8 cellular contexts compared by ENCODE assay signal in the genomic region with DNA sequence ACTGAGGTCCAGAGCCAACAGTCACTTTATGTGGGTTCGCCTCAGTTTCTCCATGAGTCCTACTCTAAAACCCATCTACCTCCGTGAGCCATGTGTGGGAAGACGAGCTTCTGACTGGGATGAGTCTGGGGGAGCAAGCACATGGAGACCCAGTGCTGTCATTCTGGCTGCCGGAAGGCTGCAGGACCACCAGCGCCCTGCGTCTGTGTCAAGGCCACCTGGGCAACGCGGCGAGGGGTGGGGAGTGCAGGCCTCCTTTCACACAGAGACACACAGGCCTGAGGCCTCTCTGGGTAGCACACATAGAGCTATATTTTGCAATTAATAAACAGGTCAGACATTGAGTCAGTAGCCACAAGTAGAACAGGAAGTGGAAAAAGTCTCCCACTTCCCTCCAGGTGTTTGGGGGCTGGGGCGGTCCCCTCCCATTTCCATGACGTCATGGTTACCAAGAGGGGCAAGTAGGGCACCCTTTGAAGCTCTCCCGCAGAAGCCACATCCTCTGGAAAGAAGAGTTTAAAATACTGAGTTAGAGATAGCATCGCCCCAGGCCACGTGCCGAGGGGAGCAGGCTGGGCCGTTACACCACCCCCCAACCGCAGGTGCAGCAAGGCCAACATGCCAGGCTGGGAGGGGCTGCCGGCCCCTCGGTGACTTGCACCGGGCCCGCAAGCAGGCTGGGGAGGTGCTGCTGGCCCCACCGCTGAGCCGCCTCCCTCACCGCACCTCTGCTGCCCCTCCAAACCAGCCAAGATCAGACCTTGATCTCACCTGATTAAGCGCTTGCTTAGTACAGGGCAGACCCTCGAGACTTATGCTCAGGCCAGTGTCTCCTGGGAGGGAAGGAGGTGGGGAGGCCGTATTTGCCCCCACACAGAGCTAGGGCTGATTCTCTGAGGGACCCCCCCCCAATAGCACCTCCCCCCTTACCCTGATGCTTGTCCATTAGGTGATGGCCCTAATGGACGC. TPM values are rescaled to one million over a fixed set of nuclear protein-coding genes. Genes with fewer than 3 reads are reported as not detected.
A peak's percentile ranks its signal among the peaks of the same experiment; 100 is the strongest.
DNase-seq lines count a peak whose midpoint lies in the region; ATAC-seq, FAIRE-seq and TF ChIP-seq lines count a peak whose summit lies in the region.

No MANE protein-coding gene starts in this region.

- peak overlapping the region; percentile 80 to 85 for H3K4me3 ChIP-seq in CD4-positive, alpha-beta memory T cell (ENCODE audit: low read length in 2 of 2)
- H3K4me3 ChIP-seq in mucosa of descending colon = no peak overlapping the region

- H3K27ac ChIP-seq in CD4-positive, alpha-beta memory T cell (ENCODE audit: low read depth, low read length) = peak overlapping the region; percentile 97

- H3K36me3 Mint-ChIP-seq in CD4-positive, alpha-beta memory T cell = peaks cover 17 to 42% of the 10 kb centered on the region in 2 donors

- peaks cover 97% of the 10 kb centered on the region for H3K4me1 ChIP-seq in CD4-positive, alpha-beta memory T cell (ENCODE audit: insufficient read depth, low read length)
- H3K4me1 ChIP-seq in mucosa of descending colon (ENCODE audit: low read depth) = peaks cover 37% of the 10 kb centered on the region

- peak; percentile 99 to 100 (median 100) for DNase-seq in CD4-positive, alpha-beta memory T cell
- DNase-seq in HTR-8/SVneo (ENCODE audit: insufficient read length, low spot score) (peak; percentile 43), mucosa of descending colon (peak; percentile 79 to 93 (median 84)), dedifferentiated amniotic fluid mesenchymal stem cell (ENCODE audit: extremely low spot score) (no peak)
- DNase-seq in activated CD4-positive, CD25-positive, alpha-beta regulatory T cell (lab: John Stamatoyannopoulos, UW) = peak; percentile 83 to 95 (median 91)
- peak; percentile 100 for DNase-seq in central memory CD4-positive, alpha-beta T cell
- DNase-seq in stimulated activated CD8-positive, alpha-beta memory T cell treated with anti-CD3 and anti-CD28 coated beads, Interleukin-7, amount 100 ng/mL, for 24 hours (ENCODE audit: low read depth) = peak; percentile 90

- TF ChIP-seq CTCF in mucosa of descending colon (IDR thresholded peaks at IDR 0.05) = no peak

- H3K4me1 Mint-ChIP-seq in CD4-positive, alpha-beta memory T cell = peaks cover 77 to 97% (median 87%) of the 10 kb centered on the region in 4 donors

- peak overlapping the region; percentile 98 to 100 (median 100) for H3K27ac Mint-ChIP-seq in CD4-positive, alpha-beta memory T cell

- peak; percentile 68 for ATAC-seq in GM21447 (IDR thresholded peaks at IDR 0.05; ENCODE audit: unreplicated experiment)
- ATAC-seq in mucosa of descending colon = peak; percentile 69

- H3K27me3 Mint-ChIP-seq in CD4-positive, alpha-beta memory T cell = peaks cover 2 to 4% of the 10 kb centered on the region in 2 donors

- peak overlapping the region; percentile 77 to 96 (median 88) for H3K4me3 Mint-ChIP-seq in CD4-positive, alpha-beta memory T cell

- H3K27me3 ChIP-seq in CD4-positive, alpha-beta memory T cell (ENCODE audit: insufficient read depth, low read length) = no peaks in the 10 kb centered on the region

- peaks cover 17% of the 10 kb centered on the region for H3K36me3 ChIP-seq in CD4-positive, alpha-beta memory T cell (ENCODE audit: insufficient read depth, low read length)
- no peaks in the 10 kb centered on the region for H3K36me3 ChIP-seq in mucosa of descending colon (ENCODE audit: low read depth)

- FAIRE-seq in HTR-8/SVneo (lab: Jason Lieb, UNC) = no peak

- CTCF ChIA-PET in CD4-positive, alpha-beta memory T cell (lab: Charles Lee; ENCODE audit: partially characterized antibody) = interaction anchor here (0.7 to 3.5 kb wide), 80 partner anchors 10 to 832 kb away, joined by 3 to 305 read pairs (median 5); a partner anchor contains a TSS

- no peaks in the 10 kb centered on the region for H3K9me3 ChIP-seq in CD4-positive, alpha-beta memory T cell (ENCODE audit: control insufficient read depth in 1 of 2, low read length in 2 of 2)
- no peaks in the 10 kb centered on the region for H3K9me3 ChIP-seq in mucosa of descending colon

- intact Hi-C loops in CD4-positive, alpha-beta memory T cell (cut with micrococcal nuclease) = loop anchor here (1.0 to 5.0 kb wide), 19 partner anchors 10 to 844 kb away; a partner anchor contains a TSS
- intact Hi-C loops in mucosa of descending colon (cut with DNase I, micrococcal nuclease) = loop anchor here in 1 of 2 donors (5.0 kb wide), 1 partner anchor 96 kb away; no protein-coding TSS in a partner anchor

- peaks cover 0 to 8% (median 1%) of the 10 kb centered on the region in 8 donors for H3K9me3 Mint-ChIP-seq in CD4-positive, alpha-beta memory T cell

- POLR2A ChIA-PET in CD4-positive, alpha-beta memory T cell (lab: Charles Lee; ENCODE audit: partially characterized antibody) = interaction anchor here (0.6 to 19.8 kb wide), 96 partner anchors 10 to 944 kb away, joined by 3 to 1762 read pairs (median 6); a partner anchor contains a TSS

RNA-seq across cellular contexts. Expression of a gene that starts 32.7 kb away (rescaled TPM):
- 100 to 1,000 TPM; 110 to 124 TPM for total RNA-seq in CD4-positive, alpha-beta memory T cell
- polyA plus RNA-seq in CD4-positive, alpha-beta memory T cell = 100 to 1,000 TPM; 602 to 735 TPM
- 100 to 1,000 TPM; 124 to 148 (median 140) TPM for total RNA-seq in mucosa of descending colon

RNA-seq across cellular contexts. Expression of a gene that starts 41.8 kb away (rescaled TPM):
- 10 to 100 TPM; 18.8 to 22.4 TPM for total RNA-seq in CD4-positive, alpha-beta memory T cell
- 10 to 100 TPM in 1 of 2 donors, 1 to 10 TPM in 1; 6.2 to 12.9 TPM for polyA plus RNA-seq in CD4-positive, alpha-beta memory T cell
- total RNA-seq in mucosa of descending colon = 10 to 100 TPM; 19.3 to 28.4 (median 26.3) TPM
